ENCODE assay signal across 11 cellular contexts in genomic region chr16:53415504-53415903, GRCh38. TPM values are rescaled to one million over a fixed set of nuclear protein-coding genes. Genes with fewer than 3 reads are reported as not detected.
DNase-seq lines count a peak whose midpoint lies in the region; TF ChIP-seq lines count a peak whose summit lies in the region.
"Had no signal": no experiment of that assay in that cellular context is flagged by ENCODE, and none has a peak within 500 bp of the region (broad histone marks: within the 10 kb centered on the region; RNA-seq: fewer than 3 reads in every experiment).

No MANE protein-coding gene starts in this region.

- H3K4me1 ChIP-seq in HEK293 (ENCODE audit: control insufficient read depth, insufficient read depth, low read length) (no peaks in the 10 kb centered on the region), HAP-1 (no peaks in the 10 kb centered on the region)

- no peaks in the 10 kb centered on the region for H3K9me3 ChIP-seq in HEK293 (ENCODE audit: control insufficient read depth, insufficient read depth, low read depth, low read length)
- H3K9me3 ChIP-seq in HAP-1, result peaks cover 1% of the 10 kb centered on the region; the same call in 1 of the 2 replicates

- in situ Hi-C loops in Caki2 (cut with HindIII; ENCODE audit: low pct_unique_long_range_greater_than_20kb, low sequenced_read_pairs), result no loop called here
- in situ Hi-C loops in HAP-1 (cut with MboI; ENCODE audit: low sequenced_read_pairs), result no loop called here

- POLR2A ChIA-PET in HEK293 (lab: Yijun Ruan, JAX), result no interaction called here

- H3K36me3 ChIP-seq in HEK293 (ENCODE audit: control insufficient read depth in 2 of 2, insufficient read depth in 1 of 2, low read length in 2 of 2) (no peaks in the 10 kb centered on the region), kidney epithelial cell (ENCODE audit: control insufficient read depth, insufficient read depth, low read length) (no peaks in the 10 kb centered on the region), HAP-1 (replicated peaks) (no peaks in the 10 kb centered on the region)

- H3K27me3 ChIP-seq in kidney epithelial cell (ENCODE audit: control insufficient read depth, insufficient read depth, low read length) (no peaks in the 10 kb centered on the region), HAP-1 (ENCODE audit: low read depth) (no peaks in the 10 kb centered on the region)

- no peak overlapping the region for H3K27ac ChIP-seq in HEK293 (ENCODE audit: extremely low read depth, low read depth, low read length)

- CTCF ChIA-PET in HEK293 (lab: Yijun Ruan, JAX), result interaction anchor here (0.7 to 1.5 kb wide), 4 partner anchors 9 to 292 kb away, joined by 3 to 4 read pairs (median 4); no protein-coding TSS in a partner anchor

- intact Hi-C loops in cardiac septum (cut with DNase I), result no loop called here

- peak; percentile 3 for DNase-seq in Caki2 (ENCODE audit: low read depth)
- peak; percentile 2 for DNase-seq in OCI-M1 (lab: John Stamatoyannopoulos, UW)
- DNase-seq in kidney epithelial cell (ENCODE audit: low read depth), result no peak
- no peak for DNase-seq in cardiac septum (ENCODE audit: low spot score)
- DNase-seq in activated naive CD4-positive, alpha-beta T cell treated with Interleukin-2 at 50 U/mL for 16 hours, result no peak
- DNase-seq in HAP-1 (ENCODE audit: low spot score in 2 of 2), result no peak
- no peak for DNase-seq in HPDE6-E6E7 (ENCODE audit: extremely low spot score)
- DNase-seq: activated CD4-positive, CD25-positive, alpha-beta regulatory T cell treated with anti-CD3 and anti-CD28 coated beads, Interleukin-2, amount 50 U/mL, for 72 hours; COR-L47; IMR-90 had no signal

- 0 out of 2 replicates have a peak, but pooled peaks have one; percentile 13 for TF ChIP-seq CTCF in HEK293 (tag by site-specific recombination; IDR thresholded peaks at IDR 0.05)
- TF ChIP-seq CTCF in kidney epithelial cell (IDR thresholded peaks at IDR 0.05; ENCODE audit: insufficient read depth, low read length, poor library complexity, severe bottlenecking), result peak; percentile 27

- H3K4me3 ChIP-seq in HEK293 (ENCODE audit: low read depth, low read length) (no peak overlapping the region), kidney epithelial cell (ENCODE audit: low read depth, low read length) (no peak overlapping the region), HAP-1 (no peak overlapping the region)

TF ChIP-seq in HEK293, 187 proteins besides CTCF, POLR2A, EP300 and RAD21:
- TF ChIP-seq ZNF707 (tag by site-specific recombination; IDR thresholded peaks at IDR 0.05), result no peak
- TF ChIP-seq ZNF76 (tag by site-specific recombination; IDR thresholded peaks at IDR 0.05; ENCODE audit: borderline replicate concordance, low read depth), result no peak
- no peak for TF ChIP-seq HIC1 (tag by site-specific recombination; IDR thresholded peaks at IDR 0.05)
- no peak for TF ChIP-seq ZBTB1 (tag by site-specific recombination; IDR thresholded peaks at IDR 0.05)
- TF ChIP-seq SP2 (tag by site-specific recombination; IDR thresholded peaks at IDR 0.05), result no peak
- TF ChIP-seq ZNF654 (tag by site-specific recombination; IDR thresholded peaks at IDR 0.05; ENCODE audit: low read depth), result 0 out of 2 replicates have a peak, but pooled peaks have one; percentile 19
- TF ChIP-seq ZNF843 (tag by site-specific recombination; IDR thresholded peaks at IDR 0.05), result no peak

RNA-seq across cellular contexts. Expression of gene RBL2, which starts 18.8 kb away (rescaled TPM):
- total RNA-seq in Caki2 (2014; rRNA removed; shearing (Covaris generic); ENCODE audit: low replicate concordance), result 9.8 and 12.4 TPM in 2 replicates
- total RNA-seq in kidney epithelial cell, result 30.9 and 35.9 TPM in 2 replicates
- total RNA-seq in cardiac septum, result 36.3 TPM

Comparison
In these comparisons a context has a peak if more than half of its experiments do, and no peak if none do; other contexts are left out.
1. DNase-seq: peak in Caki2 (single experiment) and OCI-M1 (single experiment); none in kidney epithelial cell (single experiment), cardiac septum (single experiment), activated naive CD4-positive, alpha-beta T cell treated with Interleukin-2 at 50 U/mL for 16 hours (single experiment), HAP-1 (0 of 2) and HPDE6-E6E7 (single experiment).